In genomic region chr10:87200924-87201323, GRCh38 we compare ENCODE assay signal across 8 cellular contexts. TPM values are rescaled to one million over a fixed set of nuclear protein-coding genes. Genes with fewer than 3 reads are reported as not detected.
DNase-seq lines count a peak whose midpoint lies in the region; ATAC-seq and TF ChIP-seq lines count a peak whose summit lies in the region.
"Not testable (repeated sequence)": the region's sequence is repeated elsewhere in the genome, so short reads cannot be mapped to it uniquely, and the experiment has no call there.

No MANE protein-coding gene starts in this region.

- TF ChIP-seq POLR2A in gastroesophageal sphincter (IDR thresholded peaks at IDR 0.05), result not testable (repeated sequence)

- peak; percentile 7 for DNase-seq in Ammon's horn (ENCODE audit: low spot score)
- peak; percentile 11 for DNase-seq in HK-2 (ENCODE audit: unreplicated experiment)
- DNase-seq in RWPE1 (ENCODE audit: low spot score), result peak; percentile 39
- DNase-seq in activated naive CD8-positive, alpha-beta T cell treated with anti-CD3 and anti-CD28 coated beads, Interleukin-2, amount 50 U/mL, for 24 hours, result not testable (repeated sequence)
- peak; percentile 13 for DNase-seq in osteoblast (ENCODE audit: insufficient read length, low spot score, missing footprints)

- not testable (repeated sequence) for H3K9me3 Mint-ChIP-seq in activated naive CD8-positive, alpha-beta T cell treated with anti-CD3 and anti-CD28 coated beads, Interleukin-2, amount 50 U/mL, for 24 hours

- H2AFZ ChIP-seq in osteoblast (ENCODE audit: low read length), result not testable (repeated sequence)

- not testable (repeated sequence) for H3K4me1 ChIP-seq in gastroesophageal sphincter; osteoblast (ENCODE audit: insufficient read depth, low read length)

- not testable (repeated sequence) for H4K20me1 ChIP-seq in osteoblast (ENCODE audit: insufficient read depth, low read length)

- CTCF ChIA-PET in RWPE1 (lab: Yijun Ruan, JAX), result not testable (repeated sequence)

- H3K79me2 ChIP-seq in osteoblast (ENCODE audit: insufficient read depth, low read length), result not testable (repeated sequence)

- H3K27me3 ChIP-seq in gastroesophageal sphincter; osteoblast (ENCODE audit: insufficient read depth, low read length): not testable (repeated sequence)

- H3K27ac ChIP-seq in RWPE1, gastroesophageal sphincter: not testable (repeated sequence)
- H3K27ac ChIP-seq in osteoblast (ENCODE audit: low read depth, low read length), result peak overlapping the region; percentile 56

- TF ChIP-seq CTCF in RWPE1 (conservative IDR thresholded peaks at IDR 0.05; ENCODE audit: low read depth); gastroesophageal sphincter (IDR thresholded peaks at IDR 0.05); osteoblast (IDR thresholded peaks at IDR 0.05; ENCODE audit: extremely low read depth, low read depth, low read length): not testable (repeated sequence)

- H3K4me1 Mint-ChIP-seq in activated naive CD8-positive, alpha-beta T cell treated with anti-CD3 and anti-CD28 coated beads, Interleukin-2, amount 50 U/mL, for 24 hours, result peaks cover 20% of the 10 kb centered on the region

- H3K27ac Mint-ChIP-seq in activated naive CD8-positive, alpha-beta T cell treated with anti-CD3 and anti-CD28 coated beads, Interleukin-2, amount 50 U/mL, for 24 hours, result not testable (repeated sequence)

- peak overlapping the region; percentile 84 for H3K4me2 ChIP-seq in osteoblast (ENCODE audit: insufficient read depth, low read length)

- not testable (repeated sequence) for H3K4me3 ChIP-seq in gastroesophageal sphincter
- peak overlapping the region; percentile 62 for H3K4me3 ChIP-seq in osteoblast (ENCODE audit: insufficient read depth, low read length)

- not testable (repeated sequence) for H3K27me3 Mint-ChIP-seq in activated naive CD8-positive, alpha-beta T cell treated with anti-CD3 and anti-CD28 coated beads, Interleukin-2, amount 50 U/mL, for 24 hours

- H3K36me3 Mint-ChIP-seq in activated naive CD8-positive, alpha-beta T cell treated with anti-CD3 and anti-CD28 coated beads, Interleukin-2, amount 50 U/mL, for 24 hours (ENCODE audit: low read depth), result not testable (repeated sequence)

- not testable (repeated sequence) for H3K9me3 ChIP-seq in gastroesophageal sphincter; osteoblast (ENCODE audit: low read depth, low read length)

- not testable (repeated sequence) for TF ChIP-seq EP300 in gastroesophageal sphincter (IDR thresholded peaks at IDR 0.05)

- POLR2A ChIA-PET in RWPE1 (lab: Yijun Ruan, JAX; ENCODE audit: low non-redundant PET), result not testable (repeated sequence)

- peak; percentile 72 for ATAC-seq in GM18867 (IDR thresholded peaks at IDR 0.05; ENCODE audit: unreplicated experiment)
- peak; percentile 58 for ATAC-seq in HG02571 (IDR thresholded peaks at IDR 0.05; ENCODE audit: unreplicated experiment)
- peak; percentile 62 for ATAC-seq in activated naive CD8-positive, alpha-beta T cell treated with anti-CD3 and anti-CD28 coated beads, Interleukin-2, amount 50 U/mL, for 24 hours
- ATAC-seq in gastroesophageal sphincter, result peak; percentile 57

- H3K36me3 ChIP-seq in gastroesophageal sphincter; osteoblast (ENCODE audit: insufficient read depth, low read length): not testable (repeated sequence)

- WGBS in gastroesophageal sphincter (ENCODE audit: low coverage in 1 of 2), 2 donors, result 48 to 62% methylated on average over 6 of the region's 6 CpGs

- H3K4me3 Mint-ChIP-seq in activated naive CD8-positive, alpha-beta T cell treated with anti-CD3 and anti-CD28 coated beads, Interleukin-2, amount 50 U/mL, for 24 hours, result not testable (repeated sequence)

RNA-seq across cellular contexts. Expression of gene NUTM2A, which starts 24.3 kb away (rescaled TPM):
- 1 to 10 TPM in 3 of 4 donors, under 1 TPM in 1; 0.27 to 4.0 (median 2.4) TPM for total RNA-seq in gastroesophageal sphincter
- total RNA-seq in osteoblast, result 0.59 and 0.72 TPM in 2 replicates
